20 cellular contexts compared by ENCODE assay signal in genomic region chr12:91094957-91095356, GRCh38. TPM values are rescaled to one million over a fixed set of nuclear protein-coding genes. Genes with fewer than 3 reads are reported as not detected.
DNase-seq lines count a peak whose midpoint lies in the region; ATAC-seq, FAIRE-seq and TF ChIP-seq lines count a peak whose summit lies in the region.
"Had no signal": no experiment of that assay in that cellular context is flagged by ENCODE, and none has a peak within 500 bp of the region (broad histone marks: within the 10 kb centered on the region; RNA-seq: fewer than 3 reads in every experiment).

No MANE protein-coding gene starts in this region.

- H3K4me1 ChIP-seq in ACC112 (ENCODE audit: control insufficient read depth, insufficient read depth, low read length, unreplicated experiment), result peaks cover 32% of the 10 kb centered on the region
- H3K4me1 ChIP-seq in GM23248 (ENCODE audit: insufficient read depth), result peaks cover 31% of the 10 kb centered on the region
- H3K4me1 ChIP-seq in PC-9 (replicated peaks; ENCODE audit: insufficient read depth), result peaks cover 20% of the 10 kb centered on the region
- H3K4me1 ChIP-seq in endothelial cell of umbilical vein (ENCODE audit: control insufficient read depth, extremely low read depth, insufficient read depth, low read length), result no peaks in the 10 kb centered on the region
- H3K4me1 ChIP-seq: BE2C, HAP-1 had no signal

- peaks cover 17% of the 10 kb centered on the region; the same call in 1 of the 2 replicates for H3F3A ChIP-seq in GM23248 (ENCODE audit: insufficient read depth)
- no peaks in the 10 kb centered on the region; the same call in 1 of the 2 replicates for H3F3A ChIP-seq in PC-9 (ENCODE audit: insufficient read depth, low read depth)

- H4K20me1 ChIP-seq in GM23248 (ENCODE audit: insufficient read depth), result no peaks in the 10 kb centered on the region
- no peaks in the 10 kb centered on the region for H4K20me1 ChIP-seq in PC-9 (ENCODE audit: insufficient read depth)
- H4K20me1 ChIP-seq in endothelial cell of umbilical vein (replicated peaks; ENCODE audit: control insufficient read depth, extremely low read depth, insufficient read depth, low read length), result no peaks in the 10 kb centered on the region

- H3K27me3 ChIP-seq in ACC112 (ENCODE audit: insufficient read depth, low read length) (no peaks in the 10 kb centered on the region), GM23248 (replicated peaks; ENCODE audit: insufficient read depth) (no peaks in the 10 kb centered on the region), PC-9 (ENCODE audit: insufficient read depth, low read depth) (no peaks in the 10 kb centered on the region), endothelial cell of umbilical vein (ENCODE audit: control insufficient read depth in 2 of 2, insufficient read depth in 2 of 2, low read length in 2 of 2) (no peaks in the 10 kb centered on the region)
- H3K27me3 ChIP-seq: BE2C had no signal

- FAIRE-seq in endothelial cell of umbilical vein (lab: Jason Lieb, UNC), result peak; percentile 28
- FAIRE-seq: A204.1, H1, HTR-8/SVneo had no signal

- 66 to 77% methylated on average over 1 of the region's 1 CpG for whole genome bisulfite sequencing in GM23248 (ENCODE audit: low coverage in 1 of 2, low lambda C conversion rate in 2 of 2, missing lambda C conversion rate in 2 of 2), 2 experiments

- CTCF ChIA-PET in PC-9 (lab: Charles Lee) (no interaction called here), endothelial cell of umbilical vein (lab: Charles Lee) (interaction anchor here (1.5 to 2.9 kb wide), 4 partner anchors 11 to 27 kb away, joined by 4 to 25 read pairs (median 5); no protein-coding TSS in a partner anchor)

- TF ChIP-seq CTCF in PC-9 (conservative IDR thresholded peaks at IDR 0.05) (no peak), endothelial cell of umbilical vein (IDR thresholded peaks at IDR 0.05; ENCODE audit: extremely low read depth in 1 of 2, insufficient read depth in 1 of 2, low read depth in 1 of 2, low read length in 2 of 2) (no peak), coronary artery (IDR thresholded peaks at IDR 0.05) (no peak)

- DNase-seq in GM23248 (peak; percentile 20), PC-9 (no peak), endothelial cell of umbilical vein (ENCODE audit: low read depth, low spot score) (no peak), NCI-H146 (lab: John Stamatoyannopoulos, UW) (no peak), coronary artery (ENCODE audit: low spot score) (no peak), amniotic stem cell (lab: John Stamatoyannopoulos, UW) (no peak)
- DNase-seq: BE2C; Caco-2; CD8-positive, alpha-beta T cell; DND-41; HFFc6; KBM-7 had no signal

- ATAC-seq in GM21390 (IDR thresholded peaks at IDR 0.05; ENCODE audit: unreplicated experiment), result no peak
- ATAC-seq: CD8-positive, alpha-beta T cell had no signal

- H3K9ac ChIP-seq in GM23248 (no peak overlapping the region), endothelial cell of umbilical vein (replicated peaks; ENCODE audit: extremely low read depth, insufficient read depth, low read length) (no peak overlapping the region)

- no peak overlapping the region for H3K4me3 ChIP-seq in ACC112 (ENCODE audit: low read depth, low read length)
- H3K4me3 ChIP-seq in GM23248, result no peak overlapping the region
- no peak overlapping the region for H3K4me3 ChIP-seq in PC-9
- H3K4me3 ChIP-seq in endothelial cell of umbilical vein (replicated peaks in 1 of 3; ENCODE audit: insufficient read depth in 1 of 3, low read depth in 1 of 3, low read length in 3 of 3), result no peak overlapping the region
- no peak overlapping the region for H3K4me3 ChIP-seq in coronary artery
- H3K4me3 ChIP-seq: HAP-1 had no signal

- H3K27ac ChIP-seq in ACC112 (ENCODE audit: low read depth, low read length) (no peak overlapping the region), GM23248 (no peak overlapping the region), PC-9 (no peak overlapping the region), endothelial cell of umbilical vein (ENCODE audit: insufficient read depth, low read depth, low read length) (no peak overlapping the region), coronary artery (no peak overlapping the region)
- H3K27ac ChIP-seq: C4-2B had no signal

- H3K9me3 ChIP-seq in GM23248 (ENCODE audit: low read depth), result no peaks in the 10 kb centered on the region
- H3K9me3 ChIP-seq in PC-9 (ENCODE audit: insufficient read depth, low read depth), result peaks cover 7% of the 10 kb centered on the region
- H3K9me3 ChIP-seq in endothelial cell of umbilical vein (replicated peaks; ENCODE audit: control insufficient read depth, insufficient read depth, low read length), result no peaks in the 10 kb centered on the region
- H3K9me3 ChIP-seq: BE2C, HAP-1 had no signal

- BruUV-seq in PC-9 (replicated peaks; lab: Mats Ljungman, UMichigan) (no TSS peak), endothelial cell of umbilical vein (replicated peaks; lab: Mats Ljungman, UMichigan) (no TSS peak)

- in situ Hi-C loops in GM23248 (cut with MboI), result no loop called here

- POLR2A ChIA-PET in PC-9 (lab: Charles Lee; ENCODE audit: unreplicated experiment) (interaction anchor here (0.5 kb wide), 1 partner anchor 81 kb away, joined by 4 read pairs; no protein-coding TSS in a partner anchor), endothelial cell of umbilical vein (lab: Charles Lee) (no interaction called here)

- no peak overlapping the region for H3K4me2 ChIP-seq in GM23248 (ENCODE audit: unreplicated experiment)
- no peak overlapping the region for H3K4me2 ChIP-seq in PC-9
- no peak overlapping the region for H3K4me2 ChIP-seq in endothelial cell of umbilical vein (ENCODE audit: insufficient read depth, low read length)

- dilution Hi-C loops in endothelial cell of umbilical vein (cut with MboI; ENCODE audit: extremely low pct_ligation_motif_present, low sequenced_read_pairs), result no loop called here

- H3K36me3 ChIP-seq in ACC112 (ENCODE audit: insufficient read depth, low read length) (no peaks in the 10 kb centered on the region), GM23248 (ENCODE audit: low read depth) (no peaks in the 10 kb centered on the region), PC-9 (ENCODE audit: low read depth) (no peaks in the 10 kb centered on the region), endothelial cell of umbilical vein (ENCODE audit: control insufficient read depth in 2 of 2, extremely low read depth in 1 of 2, insufficient read depth in 2 of 2, low read length in 2 of 2) (no peaks in the 10 kb centered on the region)
- H3K36me3 ChIP-seq: BE2C, HAP-1 had no signal

- H2AFZ ChIP-seq in ACC112 (ENCODE audit: low read length, unreplicated experiment) (peak overlapping the region; percentile 99), GM23248 (no peak overlapping the region), PC-9 (peak overlapping the region; percentile 53; the same call in 1 of the 2 replicates), endothelial cell of umbilical vein (ENCODE audit: low read depth, low read length) (no peak overlapping the region)

- intact Hi-C loops in PC-9 (cut with micrococcal nuclease; ENCODE audit: unreplicated experiment) (no loop called here), endothelial cell of umbilical vein (cut with micrococcal nuclease) (no loop called here)

- TF ChIP-seq POLR2A in endothelial cell of umbilical vein (IDR thresholded peaks at IDR 0.05; ENCODE audit: low read depth, low read length), result no peak

- H3K9me2 ChIP-seq in GM23248 (ENCODE audit: insufficient read depth) (no peaks in the 10 kb centered on the region), PC-9 (ENCODE audit: insufficient read depth) (no peaks in the 10 kb centered on the region)

- no peaks in the 10 kb centered on the region for H3K9me1 ChIP-seq in endothelial cell of umbilical vein (replicated peaks; ENCODE audit: control insufficient read depth, extremely low read depth, insufficient read depth, low read length)

- H3K79me2 ChIP-seq in ACC112 (ENCODE audit: control insufficient read depth, insufficient read depth, low read length, unreplicated experiment) (no peaks in the 10 kb centered on the region), GM23248 (ENCODE audit: insufficient read depth) (no peaks in the 10 kb centered on the region), PC-9 (ENCODE audit: low read depth) (no peaks in the 10 kb centered on the region), endothelial cell of umbilical vein (ENCODE audit: control insufficient read depth, insufficient read depth, low read length) (no peaks in the 10 kb centered on the region)

TF ChIP-seq in endothelial cell of umbilical vein, 7 proteins besides CTCF, POLR2A, EP300 and RAD21:
- TF ChIP-seq, protein P1, sequence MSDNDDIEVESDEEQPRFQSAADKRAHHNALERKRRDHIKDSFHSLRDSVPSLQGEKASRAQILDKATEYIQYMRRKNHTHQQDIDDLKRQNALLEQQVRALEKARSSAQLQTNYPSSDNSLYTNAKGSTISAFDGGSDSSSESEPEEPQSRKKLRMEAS (IDR thresholded peaks at IDR 0.05; ENCODE audit: insufficient read depth, insufficient read length), result no peak

RNA-seq across cellular contexts. Expression of gene LUM, which starts 16.3 kb away (rescaled TPM):
- total RNA-seq in GM23248 (2014; rRNA removed; shearing (Covaris generic)), result 556 and 573 TPM in 2 replicates
- polyA plus RNA-seq in GM23248 (2016; fragmentation: Nextera tagmentation; extraction: Ambion mirVana) (564 and 584 TPM in 2 replicates), endothelial cell of umbilical vein (0.05 and 0.29 TPM in 2 replicates)
- total RNA-seq in PC-9 (2021) (not detected in 2 replicates), endothelial cell of umbilical vein (1.9 TPM in 1 of 2 replicates, not detected in the other)
- 0.10 and 0.14 TPM in 2 replicates for polyA plus RNA-seq in endothelial cell of umbilical vein (2011; cell fraction: cytosol; rRNA removed)
- polyA plus RNA-seq in endothelial cell of umbilical vein (2011; cell fraction: nucleus; rRNA removed), result not detected in 2 replicates
- 0.15 TPM in 1 of 2 replicates, not detected in the other for polyA plus RNA-seq in endothelial cell of umbilical vein (2012)
- polyA minus RNA-seq in endothelial cell of umbilical vein, result 0.28 TPM in 1 of 2 replicates, not detected in the other
- polyA minus RNA-seq in endothelial cell of umbilical vein (2011; cell fraction: cytosol; rRNA and poly(A)+ RNA removed), result not detected
- polyA minus RNA-seq in endothelial cell of umbilical vein (2011; cell fraction: nucleus; rRNA and poly(A)+ RNA removed), result not detected in 2 replicates
- total RNA-seq: CD8-positive, alpha-beta T cell; H1 had no signal
- polyA plus RNA-seq: H1 had no signal

RNA-seq across cellular contexts. Expression of gene KERA, which starts 37.1 kb away (rescaled TPM):
- total RNA-seq in GM23248 (2014; rRNA removed; shearing (Covaris generic)), result not detected in 2 replicates
- polyA plus RNA-seq in GM23248 (2016; fragmentation: Nextera tagmentation; extraction: Ambion mirVana) (not detected in 2 replicates), endothelial cell of umbilical vein (not detected in 2 replicates)
- total RNA-seq in PC-9 (2021) (not detected in 2 replicates), endothelial cell of umbilical vein (not detected in 2 replicates)
- not detected in 2 replicates for polyA plus RNA-seq in endothelial cell of umbilical vein (2011; cell fraction: cytosol; rRNA removed)
- not detected in 2 replicates for polyA plus RNA-seq in endothelial cell of umbilical vein (2011; cell fraction: nucleus; rRNA removed)
- polyA plus RNA-seq in endothelial cell of umbilical vein (2012), result not detected in 2 replicates
- polyA minus RNA-seq in endothelial cell of umbilical vein, result not detected in 2 replicates
- not detected for polyA minus RNA-seq in endothelial cell of umbilical vein (2011; cell fraction: cytosol; rRNA and poly(A)+ RNA removed)
- polyA minus RNA-seq in endothelial cell of umbilical vein (2011; cell fraction: nucleus; rRNA and poly(A)+ RNA removed), result not detected in 2 replicates
- total RNA-seq: Caco-2; CD8-positive, alpha-beta T cell; H1; HFFc6 had no signal
- polyA plus RNA-seq: AG04450, H1 had no signal

Comparison
In these comparisons a context has a peak if more than half of its experiments do, and no peak if none do; other contexts are left out.
1. H2AFZ ChIP-seq: peak in ACC112 (single experiment) and PC-9 (single experiment); none in GM23248 (single experiment) and endothelial cell of umbilical vein (single experiment).
2. RNA of gene LUM, which starts 16.3 kb away (total RNA-seq): 556 to 573 TPM in GM23248; 1.9 TPM in endothelial cell of umbilical vein and not detected in PC-9; every median in the first group is over 100 times any median in the second.